1 cellular context compared by ENCODE assay signal in the genomic region with DNA sequence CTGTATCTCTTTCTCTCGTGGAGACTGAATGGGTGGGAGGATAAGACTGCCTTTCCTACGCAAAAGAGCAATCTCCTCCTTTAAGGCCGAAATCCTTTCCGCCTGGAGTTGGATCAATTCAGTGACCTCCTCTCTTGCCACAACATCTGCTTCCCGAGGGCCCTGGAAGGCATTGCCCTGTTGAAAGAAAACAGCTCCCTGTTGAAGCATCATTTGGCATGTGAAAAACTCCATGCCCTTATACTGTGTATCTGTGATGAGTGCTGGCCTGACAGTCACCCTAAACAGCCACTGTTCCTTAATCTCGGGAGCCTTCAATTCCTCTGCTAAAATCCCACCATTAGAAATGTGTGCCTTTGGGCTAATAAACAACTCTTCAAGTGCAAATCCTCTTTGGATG.
TF ChIP-seq lines count a peak whose summit lies in the region.

No MANE protein-coding gene starts in this region.

TF ChIP-seq in GM23338, 12 proteins besides CTCF, POLR2A, EP300 and RAD21 (continued from another document):
- TF ChIP-seq, protein P1, sequence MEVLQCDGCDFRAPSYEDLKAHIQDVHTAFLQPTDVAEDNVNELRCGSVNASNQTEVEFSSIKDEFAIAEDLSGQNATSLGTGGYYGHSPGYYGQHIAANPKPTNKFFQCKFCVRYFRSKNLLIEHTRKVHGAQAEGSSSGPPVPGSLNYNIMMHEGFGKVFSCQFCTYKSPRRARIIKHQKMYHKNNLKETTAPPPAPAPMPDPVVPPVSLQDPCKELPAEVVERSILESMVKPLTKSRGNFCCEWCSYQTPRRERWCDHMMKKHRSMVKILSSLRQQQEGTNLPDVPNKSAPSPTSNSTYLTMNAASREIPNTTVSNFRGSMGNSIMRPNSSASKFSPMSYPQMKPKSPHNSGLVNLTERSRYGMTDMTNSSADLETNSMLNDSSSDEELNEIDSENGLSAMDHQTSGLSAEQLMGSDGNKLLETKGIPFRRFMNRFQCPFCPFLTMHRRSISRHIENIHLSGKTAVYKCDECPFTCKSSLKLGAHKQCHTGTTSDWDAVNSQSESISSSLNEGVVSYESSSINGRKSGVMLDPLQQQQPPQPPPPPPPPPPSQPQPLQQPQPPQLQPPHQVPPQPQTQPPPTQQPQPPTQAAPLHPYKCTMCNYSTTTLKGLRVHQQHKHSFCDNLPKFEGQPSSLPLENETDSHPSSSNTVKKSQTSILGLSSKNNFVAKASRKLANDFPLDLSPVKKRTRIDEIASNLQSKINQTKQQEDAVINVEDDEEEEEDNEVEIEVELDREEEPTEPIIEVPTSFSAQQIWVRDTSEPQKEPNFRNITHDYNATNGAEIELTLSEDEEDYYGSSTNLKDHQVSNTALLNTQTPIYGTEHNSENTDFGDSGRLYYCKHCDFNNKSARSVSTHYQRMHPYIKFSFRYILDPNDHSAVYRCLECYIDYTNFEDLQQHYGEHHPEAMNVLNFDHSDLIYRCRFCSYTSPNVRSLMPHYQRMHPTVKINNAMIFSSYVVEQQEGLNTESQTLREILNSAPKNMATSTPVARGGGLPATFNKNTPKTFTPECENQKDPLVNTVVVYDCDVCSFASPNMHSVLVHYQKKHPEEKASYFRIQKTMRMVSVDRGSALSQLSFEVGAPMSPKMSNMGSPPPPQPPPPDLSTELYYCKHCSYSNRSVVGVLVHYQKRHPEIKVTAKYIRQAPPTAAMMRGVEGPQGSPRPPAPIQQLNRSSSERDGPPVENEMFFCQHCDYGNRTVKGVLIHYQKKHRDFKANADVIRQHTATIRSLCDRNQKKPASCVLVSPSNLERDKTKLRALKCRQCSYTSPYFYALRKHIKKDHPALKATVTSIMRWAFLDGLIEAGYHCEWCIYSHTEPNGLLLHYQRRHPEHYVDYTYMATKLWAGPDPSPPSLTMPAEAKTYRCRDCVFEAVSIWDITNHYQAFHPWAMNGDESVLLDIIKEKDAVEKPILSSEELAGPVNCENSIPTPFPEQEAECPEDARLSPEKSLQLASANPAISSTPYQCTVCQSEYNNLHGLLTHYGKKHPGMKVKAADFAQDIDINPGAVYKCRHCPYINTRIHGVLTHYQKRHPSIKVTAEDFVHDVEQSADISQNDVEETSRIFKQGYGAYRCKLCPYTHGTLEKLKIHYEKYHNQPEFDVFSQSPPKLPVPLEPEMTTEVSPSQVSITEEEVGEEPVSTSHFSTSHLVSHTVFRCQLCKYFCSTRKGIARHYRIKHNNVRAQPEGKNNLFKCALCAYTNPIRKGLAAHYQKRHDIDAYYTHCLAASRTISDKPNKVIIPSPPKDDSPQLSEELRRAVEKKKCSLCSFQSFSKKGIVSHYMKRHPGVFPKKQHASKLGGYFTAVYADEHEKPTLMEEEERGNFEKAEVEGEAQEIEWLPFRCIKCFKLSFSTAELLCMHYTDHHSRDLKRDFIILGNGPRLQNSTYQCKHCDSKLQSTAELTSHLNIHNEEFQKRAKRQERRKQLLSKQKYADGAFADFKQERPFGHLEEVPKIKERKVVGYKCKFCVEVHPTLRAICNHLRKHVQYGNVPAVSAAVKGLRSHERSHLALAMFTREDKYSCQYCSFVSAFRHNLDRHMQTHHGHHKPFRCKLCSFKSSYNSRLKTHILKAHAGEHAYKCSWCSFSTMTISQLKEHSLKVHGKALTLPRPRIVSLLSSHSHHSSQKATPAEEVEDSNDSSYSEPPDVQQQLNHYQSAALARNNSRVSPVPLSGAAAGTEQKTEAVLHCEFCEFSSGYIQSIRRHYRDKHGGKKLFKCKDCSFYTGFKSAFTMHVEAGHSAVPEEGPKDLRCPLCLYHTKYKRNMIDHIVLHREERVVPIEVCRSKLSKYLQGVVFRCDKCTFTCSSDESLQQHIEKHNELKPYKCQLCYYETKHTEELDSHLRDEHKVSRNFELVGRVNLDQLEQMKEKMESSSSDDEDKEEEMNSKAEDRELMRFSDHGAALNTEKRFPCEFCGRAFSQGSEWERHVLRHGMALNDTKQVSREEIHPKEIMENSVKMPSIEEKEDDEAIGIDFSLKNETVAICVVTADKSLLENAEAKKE (CRISPR knock-in tag; IDR thresholded peaks at IDR 0.05), result no peak
- TF ChIP-seq EZH2 (IDR thresholded peaks at IDR 0.05; ENCODE audit: low read depth, unreplicated experiment) (no peak), CREB1 (CRISPR knock-in tag; IDR thresholded peaks at IDR 0.05; ENCODE audit: low read depth) (no peak)
TF ChIP-seq in GM23338: peak in this region for 0.
